8 cellular contexts compared by ENCODE assay signal in the genomic region with DNA sequence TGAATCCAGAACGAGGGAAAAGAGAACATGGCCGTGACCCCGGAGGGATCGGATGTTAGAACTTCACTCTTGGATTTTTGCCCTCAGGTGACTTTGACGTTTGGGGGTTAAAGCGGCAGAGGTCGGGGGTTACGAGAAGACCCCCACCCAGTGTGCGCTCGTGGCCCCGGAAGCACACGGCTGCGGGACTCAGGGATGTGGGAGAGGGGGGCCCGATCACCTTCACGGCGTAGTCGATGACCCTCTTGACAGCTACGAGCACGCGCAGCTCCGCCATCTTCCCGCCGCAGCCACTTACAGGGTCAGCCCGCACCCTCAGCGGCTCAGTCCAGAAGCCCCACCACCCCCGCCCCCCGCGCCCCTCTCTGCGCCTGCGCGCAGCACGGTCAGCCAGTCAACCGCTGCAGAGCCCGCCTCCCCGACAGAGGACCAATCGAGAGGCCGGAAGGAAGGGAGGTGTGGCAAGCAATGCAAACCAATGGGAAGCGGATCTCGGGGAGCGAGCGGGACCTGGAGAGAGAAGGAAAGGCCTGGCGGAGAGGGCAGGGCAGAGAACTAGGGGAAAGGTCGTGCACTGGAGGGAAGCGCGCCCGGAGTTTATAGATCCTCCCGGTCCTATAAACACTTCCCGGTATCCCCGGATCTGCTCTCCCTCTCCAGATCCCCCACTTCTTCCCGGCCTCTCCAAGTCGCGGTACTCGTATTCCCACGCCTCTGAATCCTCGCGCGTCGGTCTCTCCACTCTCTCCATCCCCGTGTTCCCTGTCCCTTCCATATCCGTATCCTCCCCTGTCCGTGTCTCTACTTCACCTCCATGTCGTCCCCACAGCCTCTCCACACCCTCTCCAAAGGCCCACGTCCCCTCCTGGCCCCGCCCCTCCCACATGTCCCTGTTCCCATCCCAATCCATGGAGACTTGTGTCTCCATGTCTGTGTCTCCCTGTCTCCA.
DNase-seq lines count a peak whose midpoint lies in the region; ATAC-seq and TF ChIP-seq lines count a peak whose summit lies in the region.

A gene (minus strand): TSS at position 339 of the 949 bp plus-strand sequence. CDS start 62 bp downstream, at position 277.

- no peak for TF ChIP-seq CTCF in GM12864 (IDR thresholded peaks at IDR 0.05; ENCODE audit: low read depth, low read length, missing control alignments)

- DNase-seq in GM12864 (ENCODE audit: low read depth) (peak; percentile 92), NCI-H2227 (lab: John Stamatoyannopoulos, UW; ENCODE audit: unreplicated experiment) (peak; percentile 94), caudate nucleus (lab: John Stamatoyannopoulos, UW) (peak; percentile 74 to 99 (median 96)), inferior parietal cortex (ENCODE audit: extremely low spot score) (peak; percentile 99), smooth muscle cell of the brain vasculature (ENCODE audit: low read depth, low spot score) (peak; percentile 94), NCI-H2196 (lab: John Stamatoyannopoulos, UW; ENCODE audit: unreplicated experiment) (no peak)
- DNase-seq in activated CD4-positive, CD25-positive, alpha-beta regulatory T cell treated with anti-CD3 and anti-CD28 coated beads, Interleukin-2, amount 50 U/mL, for 16 hours (ENCODE audit: low read depth, low spot score) = peak; percentile 87

- peak; percentile 58 for ATAC-seq in HG02840 (IDR thresholded peaks at IDR 0.05; ENCODE audit: low FRiP score, unreplicated experiment)

- peak within 1 kb of the TSS; percentile 97 for H3K27ac ChIP-seq in caudate nucleus (ENCODE audit: low read depth, low read length)

- H3K4me3 ChIP-seq in GM12864 (ENCODE audit: low read depth, low read length) = peak within 1 kb of the TSS; percentile 73
